Comparison of ENCODE assay signal across 8 cellular contexts in the genomic region with DNA sequence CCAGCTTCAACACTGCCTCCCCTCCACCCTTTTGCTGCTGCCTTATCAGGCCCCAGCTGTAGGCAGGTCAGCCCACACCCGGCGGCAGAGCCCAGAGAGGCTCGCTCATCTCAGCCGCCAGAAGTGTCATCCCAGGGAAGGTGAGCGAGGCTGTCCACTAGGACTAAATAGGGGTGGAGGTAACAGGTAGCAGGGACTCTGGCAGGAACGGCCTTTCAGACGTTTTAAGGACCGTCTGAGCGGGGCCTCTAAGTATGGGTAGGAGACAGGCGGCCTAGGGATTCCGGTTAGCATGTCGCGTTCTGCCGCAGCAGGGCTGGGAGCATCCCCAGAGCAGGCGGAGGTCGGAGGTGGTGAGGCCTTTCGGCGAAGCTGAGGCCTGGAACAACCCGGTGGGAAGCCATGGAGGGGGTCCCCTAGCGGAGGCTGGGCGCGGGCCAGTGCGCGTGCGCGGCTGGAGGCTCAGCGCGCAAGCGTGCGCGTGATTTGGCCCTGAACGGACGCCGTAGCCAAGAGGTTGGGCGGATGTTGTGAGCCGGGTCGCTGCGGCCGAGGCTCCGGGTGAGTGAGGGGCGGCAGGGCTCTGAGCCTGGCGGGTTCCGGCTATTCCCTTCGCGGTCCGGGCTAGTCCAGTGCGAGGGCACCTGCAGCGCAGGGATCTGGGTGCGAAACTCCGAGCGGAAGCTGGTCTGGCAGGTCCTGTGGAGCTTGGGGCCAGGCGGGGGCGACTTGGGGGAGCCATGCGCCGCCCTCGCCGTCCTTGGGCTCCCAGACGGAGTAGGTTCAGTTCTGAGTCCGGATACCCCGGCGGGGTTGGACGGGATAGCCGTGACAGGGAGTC. TPM values are rescaled to one million over a fixed set of nuclear protein-coding genes. Genes with fewer than 3 reads are reported as not detected.
DNase-seq lines count a peak whose midpoint lies in the region; ATAC-seq, FAIRE-seq and TF ChIP-seq lines count a peak whose summit lies in the region.

Gene MST1, minus strand, starts transcription at position 429 of the 841 bp plus-strand sequence. CDS start 783 bp downstream, outside the sequence.
Gene RNF123, plus strand, starts transcription at position 512 of the 841 bp plus-strand sequence. CDS start 1,609 bp downstream, outside the sequence.

- ATAC-seq in HG03064 (IDR thresholded peaks at IDR 0.05; ENCODE audit: low read depth, unreplicated experiment) (peak; percentile 43), T-helper 17 cell (peak; percentile 86)

- FAIRE-seq in GM18507 (lab: Jason Lieb, UNC), result peak; percentile 42
- FAIRE-seq in bronchial epithelial cell (lab: Jason Lieb, UNC), result no peak
- FAIRE-seq in keratinocyte (lab: Jason Lieb, UNC), result no peak

- H3K4me3 Mint-ChIP-seq in T-helper 17 cell, result peak within 1 kb of the TSS; percentile 98

- peaks cover 26% of the 10 kb centered on the region for H3K4me1 Mint-ChIP-seq in T-helper 17 cell

- no peaks in the 10 kb centered on the region for H3K36me3 Mint-ChIP-seq in T-helper 17 cell (ENCODE audit: low read depth)

- peak; percentile 91 for DNase-seq in GM18507 (ENCODE audit: extremely low spot score, insufficient read length, low read depth)
- peak; percentile 89 to 92 (median 90) for DNase-seq in T-helper 17 cell
- DNase-seq in bronchial epithelial cell (ENCODE audit: low read depth), result peak; percentile 72
- DNase-seq in keratinocyte (ENCODE audit: low read depth, low spot score), result no peak
- DNase-seq in stimulated activated CD4-positive, alpha-beta T cell treated with anti-CD3 and anti-CD28 coated beads, Interleukin-15, amount 100 ng/mL, for 48 hours (ENCODE audit: low read depth in 2 of 2), result peak; percentile 84 to 89
- DNase-seq in NCI-H146 treated with DMSO at 0.1 percent for 48 hours (lab: John Stamatoyannopoulos, UW; ENCODE audit: unreplicated experiment), result no peak
- no peak for DNase-seq in NCI-H345 treated with DMSO at 0.1 percent for 48 hours (lab: John Stamatoyannopoulos, UW; ENCODE audit: unreplicated experiment)

- peak; percentile 51 for TF ChIP-seq CTCF in bronchial epithelial cell (IDR thresholded peaks at IDR 0.05; ENCODE audit: insufficient read depth, low read length, severe bottlenecking)
- TF ChIP-seq CTCF in keratinocyte (optimal IDR thresholded peaks at IDR 0.05 in 1 of 3, IDR thresholded peaks at IDR 0.05 in 1 of 3, conservative IDR thresholded peaks at IDR 0.05 in 1 of 3; ENCODE audit: extremely low read depth in 1 of 3, insufficient read depth in 2 of 3, low read length in 3 of 3), result peak in 1 of 3 experiments; percentile 40

- H3K9me1 ChIP-seq in keratinocyte (ENCODE audit: control insufficient read depth, extremely low read depth, insufficient read depth, low read length), result no peaks in the 10 kb centered on the region

- peak within 1 kb of the TSS; percentile 85 for H2AFZ ChIP-seq in keratinocyte (ENCODE audit: control insufficient read depth, low read length)

- H3K9ac ChIP-seq in keratinocyte (ENCODE audit: control insufficient read depth, extremely low read depth, insufficient read depth, low read length), result peak within 1 kb of the TSS; percentile 84

- H3K79me2 ChIP-seq in keratinocyte (ENCODE audit: control insufficient read depth, insufficient read depth, low read length), result peaks cover 20% of the 10 kb centered on the region

- H3K27me3 Mint-ChIP-seq in T-helper 17 cell, result peaks cover 5% of the 10 kb centered on the region

- H3K27ac Mint-ChIP-seq in T-helper 17 cell, result peak within 1 kb of the TSS; percentile 98

- dilution Hi-C loops in keratinocyte (cut with MboI; ENCODE audit: extremely low pct_ligation_motif_present, low sequenced_read_pairs), result no loop called here

- peaks cover 9% of the 10 kb centered on the region for H3K4me1 ChIP-seq in keratinocyte (ENCODE audit: control insufficient read depth, extremely low read depth, insufficient read depth, low read length)

- H4K20me1 ChIP-seq in keratinocyte (ENCODE audit: control insufficient read depth, extremely low read depth, insufficient read depth, low read length), result no peaks in the 10 kb centered on the region

- no peaks in the 10 kb centered on the region for H3K9me3 ChIP-seq in T-helper 17 cell (ENCODE audit: control insufficient read depth, low read length, poor library complexity, severe bottlenecking)
- no peaks in the 10 kb centered on the region for H3K9me3 ChIP-seq in keratinocyte (ENCODE audit: control insufficient read depth, low read depth, low read length)

- H3K36me3 ChIP-seq in bronchial epithelial cell (ENCODE audit: control insufficient read depth, insufficient read depth, low read length) (no peaks in the 10 kb centered on the region), keratinocyte (ENCODE audit: control insufficient read depth in 2 of 2, extremely low read depth in 1 of 2, insufficient read depth in 2 of 2, low read length in 2 of 2) (no peaks in the 10 kb centered on the region)

- peak within 1 kb of the TSS; percentile 54 for H3K27ac ChIP-seq in keratinocyte (ENCODE audit: control insufficient read depth, insufficient read depth, low read length)

- H3K27me3 ChIP-seq in bronchial epithelial cell (ENCODE audit: control insufficient read depth, insufficient read depth, low read length) (no peaks in the 10 kb centered on the region), keratinocyte (ENCODE audit: control insufficient read depth, extremely low read depth, insufficient read depth, low read length) (no peaks in the 10 kb centered on the region)

- H3K4me3 ChIP-seq in bronchial epithelial cell (ENCODE audit: low read depth, low read length) (peak within 1 kb of the TSS; percentile 95), keratinocyte (ENCODE audit: control insufficient read depth in 2 of 3, extremely low read depth in 1 of 3, insufficient read depth in 2 of 3, low read depth in 1 of 3, low read length in 3 of 3) (peak within 1 kb of the TSS; percentile 83 to 92 (median 86))

- H3K4me2 ChIP-seq in keratinocyte (ENCODE audit: control insufficient read depth, extremely low read depth, insufficient read depth, low read depth, low read length), result peak within 1 kb of the TSS; percentile 94

RNA-seq across cellular contexts. Expression of gene MST1, which starts in this region (rescaled TPM):
- total RNA-seq in T-helper 17 cell, result 10 to 100 TPM in 1 of 2 donors, 1 to 10 TPM in 1; 7.5 to 11.3 TPM
- total RNA-seq in bronchial epithelial cell, result 4.7 and 7.6 TPM in 2 replicates
- polyA plus RNA-seq in keratinocyte, result 4.5 to 12.4 TPM (median 5.2 TPM) in 3 replicates
- 4.0 TPM for polyA plus RNA-seq in keratinocyte (2011; ENCODE audit: low read depth)
- 0.57 and 1.1 TPM in 2 replicates for polyA plus RNA-seq in keratinocyte (2011; cell fraction: cytosol; rRNA removed)
- 41.1 and 57.5 TPM in 2 replicates for polyA plus RNA-seq in keratinocyte (2011; cell fraction: nucleus; rRNA removed)
- polyA plus RNA-seq in keratinocyte (2012; ENCODE audit: low replicate concordance), result 3.9 and 17.5 TPM in 2 replicates
- polyA minus RNA-seq in keratinocyte, result 2.4 to 3.6 TPM (median 3.5 TPM) in 3 replicates
- polyA minus RNA-seq in keratinocyte (2011; cell fraction: cytosol; rRNA and poly(A)+ RNA removed), result 4.4 TPM
- polyA minus RNA-seq in keratinocyte (2011; cell fraction: nucleus; rRNA and poly(A)+ RNA removed), result 2.3 and 5.2 TPM in 2 replicates

RNA-seq across cellular contexts. Expression of gene RNF123, which starts in this region (rescaled TPM):
- total RNA-seq in T-helper 17 cell (10 to 100 TPM; 37.7 to 45.1 TPM), bronchial epithelial cell (17.6 and 21.5 TPM in 2 replicates)
- polyA plus RNA-seq in keratinocyte, result 18.1 to 34.4 TPM (median 20.4 TPM) in 3 replicates
- polyA plus RNA-seq in keratinocyte (2011; ENCODE audit: low read depth), result 6.2 TPM
- polyA plus RNA-seq in keratinocyte (2011; cell fraction: cytosol; rRNA removed), result 17.8 and 23.9 TPM in 2 replicates
- 54.9 and 70.7 TPM in 2 replicates for polyA plus RNA-seq in keratinocyte (2011; cell fraction: nucleus; rRNA removed)
- polyA plus RNA-seq in keratinocyte (2012; ENCODE audit: low replicate concordance), result 19.9 and 21.6 TPM in 2 replicates
- polyA minus RNA-seq in keratinocyte, result 37.7 to 56.3 TPM (median 45.8 TPM) in 3 replicates
- polyA minus RNA-seq in keratinocyte (2011; cell fraction: cytosol; rRNA and poly(A)+ RNA removed), result 38.9 TPM
- polyA minus RNA-seq in keratinocyte (2011; cell fraction: nucleus; rRNA and poly(A)+ RNA removed), result 31.8 and 35.1 TPM in 2 replicates

Comparison
In these comparisons a context has a peak if more than half of its experiments do, and no peak if none do; other contexts are left out.
1. DNase-seq: peak in GM18507 (single experiment), T-helper 17 cell (3 of 3), bronchial epithelial cell (single experiment) and stimulated activated CD4-positive, alpha-beta T cell treated with anti-CD3 and anti-CD28 coated beads, Interleukin-15, amount 100 ng/mL, for 48 hours (2 of 2); none in keratinocyte (single experiment), NCI-H146 treated with DMSO at 0.1 percent for 48 hours (single experiment) and NCI-H345 treated with DMSO at 0.1 percent for 48 hours (single experiment).